Comparison of ENCODE assay signal across 1 cellular context in the genomic region with DNA sequence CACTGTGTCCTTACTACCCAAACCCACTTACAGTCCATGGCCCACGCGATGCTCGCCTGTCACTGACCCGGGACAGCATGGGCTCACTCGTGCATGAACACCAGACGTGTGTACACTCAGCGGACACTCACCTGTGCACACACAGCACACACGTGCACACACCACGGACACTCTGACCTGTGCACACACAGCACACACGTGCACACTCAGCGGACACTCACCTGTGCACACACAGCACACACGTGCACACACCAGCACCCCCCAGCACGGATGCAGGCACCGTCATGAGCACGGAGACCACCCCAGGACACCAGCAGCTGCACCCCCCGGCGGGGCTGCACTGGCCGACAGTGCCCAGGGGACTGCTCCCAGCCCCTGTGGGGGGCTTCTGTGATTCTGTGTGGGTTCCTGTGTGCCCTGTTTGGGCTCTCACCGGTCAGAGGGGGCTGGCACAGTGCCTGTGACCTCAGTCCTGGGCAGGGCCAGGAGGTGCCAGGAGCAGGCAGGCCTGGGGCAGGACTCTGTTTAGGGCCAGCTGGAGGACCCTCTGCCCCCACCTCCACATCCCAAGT.
TF ChIP-seq lines count a peak whose summit lies in the region.

No MANE protein-coding gene starts in this region.

TF ChIP-seq in H1, 55 proteins besides CTCF, POLR2A, EP300 and RAD21:
- no peak for TF ChIP-seq RBBP5 (IDR thresholded peaks at IDR 0.05; ENCODE audit: borderline replicate concordance, low read depth, low read length)
- TF ChIP-seq NRF1 (IDR thresholded peaks at IDR 0.05; ENCODE audit: low read depth, low read length), result no peak
- TF ChIP-seq, protein P1, sequence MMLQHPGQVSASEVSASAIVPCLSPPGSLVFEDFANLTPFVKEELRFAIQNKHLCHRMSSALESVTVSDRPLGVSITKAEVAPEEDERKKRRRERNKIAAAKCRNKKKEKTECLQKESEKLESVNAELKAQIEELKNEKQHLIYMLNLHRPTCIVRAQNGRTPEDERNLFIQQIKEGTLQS (IDR thresholded peaks at IDR 0.05; ENCODE audit: insufficient read depth, low read depth, low read length), result no peak
- no peak for TF ChIP-seq BCL11A (IDR thresholded peaks at IDR 0.05; ENCODE audit: low read depth in 2 of 2, low read length in 2 of 2)
- TF ChIP-seq BRCA1 (IDR thresholded peaks at IDR 0.05; ENCODE audit: low read depth, low read length), result no peak
- no peak for TF ChIP-seq TAF1 (IDR thresholded peaks at IDR 0.05; ENCODE audit: low read depth, low read length)
- no peak for TF ChIP-seq EGR1 (IDR thresholded peaks at IDR 0.05; ENCODE audit: borderline replicate concordance, low read depth, low read length)
- TF ChIP-seq TEAD4 (IDR thresholded peaks at IDR 0.05; ENCODE audit: low read depth, low read length), result no peak
TF ChIP-seq in H1: peak in this region for 0.
